8 cellular contexts compared by ENCODE assay signal in genomic region chr3:190696777-190697501, GRCh38.
DNase-seq lines count a peak whose midpoint lies in the region; ATAC-seq and TF ChIP-seq lines count a peak whose summit lies in the region.

No MANE protein-coding gene starts in this region.

- peak; percentile 8 for DNase-seq in GM13977 (ENCODE audit: low spot score)
- peak; percentile 64 for DNase-seq in SK-MEL-5 (ENCODE audit: low read depth, low spot score)
- DNase-seq in glomerular endothelial cell (ENCODE audit: extremely low read depth, low read depth, low spot score), result peak; percentile 27
- DNase-seq in tibial artery, result no peak
- no peak for DNase-seq in activated CD8-positive, alpha-beta memory T cell treated with anti-CD3 and anti-CD28 coated beads, Interleukin-2, amount 50 U/mL, for 48 hours
- no peak for DNase-seq in stimulated activated CD4-positive, alpha-beta T cell treated with anti-CD3 and anti-CD28 coated beads, Interleukin-2, amount 100 ng/mL, for 48 hours

- no peak for ATAC-seq in esophagus mucosa

- H3K36me3 ChIP-seq in ACC112 (ENCODE audit: insufficient read depth, low read length) (no peaks in the 10 kb centered on the region), tibial artery (no peaks in the 10 kb centered on the region)

- H3K27ac ChIP-seq in ACC112 (ENCODE audit: low read depth, low read length), result no peak overlapping the region
- H3K27ac ChIP-seq in tibial artery, result no peak overlapping the region

- peak; percentile 46 for TF ChIP-seq CTCF in GM13977 (IDR thresholded peaks at IDR 0.05; ENCODE audit: extremely low read depth, insufficient read depth, missing control alignments)
- peak; percentile 39 to 40 for TF ChIP-seq CTCF in tibial artery (IDR thresholded peaks at IDR 0.05)

- H3K79me2 ChIP-seq in ACC112 (ENCODE audit: control insufficient read depth, insufficient read depth, low read length, unreplicated experiment), result no peaks in the 10 kb centered on the region

- intact Hi-C loops in tibial artery (cut with DNase I; ENCODE audit: low total_unique reads), result no loop called here

- H3K4me3 ChIP-seq in ACC112 (ENCODE audit: low read depth, low read length) (peak overlapping the region; percentile 67), tibial artery (no peak overlapping the region)

- in situ Hi-C loops in GM13977 (cut with MboI; ENCODE audit: low pct_unique_long_range_greater_than_20kb, low sequenced_read_pairs, unreplicated experiment) (loop anchor here (25.0 kb wide), 1 partner anchor 735 kb away; no protein-coding TSS in a partner anchor), SK-MEL-5 (cut with HindIII; ENCODE audit: low pct_unique_long_range_greater_than_20kb, low sequenced_read_pairs) (no loop called here)

- H3K4me1 ChIP-seq in ACC112 (ENCODE audit: control insufficient read depth, insufficient read depth, low read length, unreplicated experiment) (peaks cover 23% of the 10 kb centered on the region), tibial artery (no peaks in the 10 kb centered on the region)

- no peaks in the 10 kb centered on the region for H3K27me3 ChIP-seq in ACC112 (ENCODE audit: insufficient read depth, low read length)
- H3K27me3 ChIP-seq in tibial artery, result peaks cover 0 to 3% of the 10 kb centered on the region in 2 donors

- peak overlapping the region; percentile 53 for H2AFZ ChIP-seq in ACC112 (ENCODE audit: low read length, unreplicated experiment)

- H3K9me3 ChIP-seq in tibial artery, result no peaks in the 10 kb centered on the region

Comparison
In these comparisons a context has a peak if more than half of its experiments do, and no peak if none do; other contexts are left out.
1. DNase-seq: peak in GM13977 (single experiment), SK-MEL-5 (single experiment) and glomerular endothelial cell (single experiment); none in tibial artery (0 of 2), activated CD8-positive, alpha-beta memory T cell treated with anti-CD3 and anti-CD28 coated beads, Interleukin-2, amount 50 U/mL, for 48 hours (single experiment) and stimulated activated CD4-positive, alpha-beta T cell treated with anti-CD3 and anti-CD28 coated beads, Interleukin-2, amount 100 ng/mL, for 48 hours (0 of 2).